Comparison of ENCODE assay signal across 29 cellular contexts in the genomic region with DNA sequence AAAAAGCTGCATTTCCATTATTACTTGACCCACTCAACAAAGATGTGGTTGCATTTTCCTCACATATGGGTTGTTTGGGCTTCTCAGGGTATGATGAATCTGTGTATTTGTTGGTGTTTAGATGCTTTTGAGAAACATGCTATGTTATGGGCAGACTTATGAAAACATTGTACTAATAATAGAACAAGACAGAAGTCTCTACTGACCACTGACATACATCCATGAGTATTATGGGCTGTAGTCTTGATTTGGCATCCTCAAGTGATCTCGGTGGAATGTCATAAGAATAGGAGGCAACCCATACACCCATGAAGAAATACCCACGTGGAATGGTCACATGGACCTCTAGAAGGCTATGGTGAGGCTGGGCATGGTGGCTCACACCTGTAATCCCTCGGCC.
"Had no signal": no experiment of that assay in that cellular context is flagged by ENCODE, and none has a peak within 500 bp of the region (broad histone marks: within the 10 kb centered on the region; RNA-seq: fewer than 3 reads in every experiment).

No MANE protein-coding gene starts in this region.

- H3K4me1 Mint-ChIP-seq: activated CD4-positive, alpha-beta memory T cell treated with anti-CD3 and anti-CD28 coated beads, Interleukin-2, amount 10 ng/mL, durations not matched to agents 7 days and 5 days; activated CD8-positive, alpha-beta memory T cell treated with anti-CD3 and anti-CD28 coated beads, Interleukin-2, amount 10 ng/mL, durations not matched to agents 7 days and 5 days; activated naive CD4-positive, alpha-beta T cell treated with anti-CD3 and anti-CD28 coated beads, Interleukin-2, amount 10 ng/mL, durations not matched to agents 7 days and 5 days; activated naive CD8-positive, alpha-beta T cell treated with anti-CD3 and anti-CD28 coated beads, Interleukin-2, amount 50 U/mL, for 24 hours had no signal

- H3K4me3 ChIP-seq: SJCRH30, SK-N-MC had no signal

- H3K27me3 ChIP-seq: brain microvascular endothelial cell, SJCRH30 had no signal

- H3K4me3 Mint-ChIP-seq: activated CD4-positive, alpha-beta memory T cell treated with anti-CD3 and anti-CD28 coated beads, Interleukin-2, amount 10 ng/mL, durations not matched to agents 7 days and 5 days; activated CD8-positive, alpha-beta memory T cell treated with anti-CD3 and anti-CD28 coated beads, Interleukin-2, amount 10 ng/mL, durations not matched to agents 7 days and 5 days; activated naive CD4-positive, alpha-beta T cell treated with anti-CD3 and anti-CD28 coated beads, Interleukin-2, amount 10 ng/mL, durations not matched to agents 7 days and 5 days; activated naive CD8-positive, alpha-beta T cell; activated naive CD8-positive, alpha-beta T cell treated with anti-CD3 and anti-CD28 coated beads, Interleukin-2, amount 50 U/mL, for 24 hours had no signal

- H3K36me3 ChIP-seq: brain microvascular endothelial cell, SJCRH30, WERI-Rb-1 had no signal

- H3K27ac Mint-ChIP-seq: activated CD4-positive, alpha-beta memory T cell treated with anti-CD3 and anti-CD28 coated beads, Interleukin-2, amount 10 ng/mL, durations not matched to agents 7 days and 5 days; activated CD8-positive, alpha-beta memory T cell treated with anti-CD3 and anti-CD28 coated beads, Interleukin-2, amount 10 ng/mL, durations not matched to agents 7 days and 5 days; activated naive CD4-positive, alpha-beta T cell treated with anti-CD3 and anti-CD28 coated beads, Interleukin-2, amount 10 ng/mL, durations not matched to agents 7 days and 5 days; activated naive CD8-positive, alpha-beta T cell; activated naive CD8-positive, alpha-beta T cell treated with anti-CD3 and anti-CD28 coated beads, Interleukin-2, amount 50 U/mL, for 24 hours had no signal

- ATAC-seq: activated CD8-positive, alpha-beta memory T cell treated with anti-CD3 and anti-CD28 coated beads, Interleukin-2, amount 10 ng/mL, durations not matched to agents 7 days and 5 days; activated naive CD8-positive, alpha-beta T cell treated with anti-CD3 and anti-CD28 coated beads, Interleukin-2, amount 50 U/mL, for 24 hours; Panc1 had no signal

- H3K9me3 ChIP-seq: SJCRH30 had no signal

- H3K27me3 Mint-ChIP-seq: activated CD8-positive, alpha-beta memory T cell treated with anti-CD3 and anti-CD28 coated beads, Interleukin-2, amount 10 ng/mL, durations not matched to agents 7 days and 5 days; activated naive CD4-positive, alpha-beta T cell treated with anti-CD3 and anti-CD28 coated beads, Interleukin-2, amount 10 ng/mL, durations not matched to agents 7 days and 5 days; activated naive CD8-positive, alpha-beta T cell; activated naive CD8-positive, alpha-beta T cell treated with anti-CD3 and anti-CD28 coated beads, Interleukin-2, amount 50 U/mL, for 24 hours had no signal

- H3K4me1 ChIP-seq: SJCRH30 had no signal

- H3K36me3 Mint-ChIP-seq: activated CD8-positive, alpha-beta memory T cell treated with anti-CD3 and anti-CD28 coated beads, Interleukin-2, amount 10 ng/mL, durations not matched to agents 7 days and 5 days; activated naive CD4-positive, alpha-beta T cell treated with anti-CD3 and anti-CD28 coated beads, Interleukin-2, amount 10 ng/mL, durations not matched to agents 7 days and 5 days; activated naive CD8-positive, alpha-beta T cell had no signal

- H3K9me3 Mint-ChIP-seq: activated CD4-positive, alpha-beta memory T cell treated with anti-CD3 and anti-CD28 coated beads, Interleukin-2, amount 10 ng/mL, durations not matched to agents 7 days and 5 days; activated naive CD4-positive, alpha-beta T cell treated with anti-CD3 and anti-CD28 coated beads, Interleukin-2, amount 10 ng/mL, durations not matched to agents 7 days and 5 days; activated naive CD8-positive, alpha-beta T cell treated with anti-CD3 and anti-CD28 coated beads, Interleukin-2, amount 50 U/mL, for 24 hours had no signal

- H3K27ac ChIP-seq: brain microvascular endothelial cell, SJCRH30, SK-N-MC, WERI-Rb-1 had no signal

- DNase-seq: activated CD4-positive, alpha-beta memory T cell treated with anti-CD3 and anti-CD28 coated beads, Interleukin-2, amount 10 ng/mL, durations not matched to agents 7 days and 5 days; activated CD4-positive, alpha-beta T cell treated with anti-CD3 and anti-CD28 coated beads for 1 hour; activated CD4-positive, alpha-beta T cell treated with anti-CD3 and anti-CD28 coated beads for 48 hours; activated CD4-positive, CD25-positive, alpha-beta regulatory T cell; activated CD8-positive, alpha-beta memory T cell treated with anti-CD3 and anti-CD28 coated beads for 24 hours; activated CD8-positive, alpha-beta memory T cell treated with anti-CD3 and anti-CD28 coated beads, Interleukin-2, amount 10 ng/mL, durations not matched to agents 7 days and 5 days; activated CD8-positive, alpha-beta memory T cell treated with anti-CD3 and anti-CD28 coated beads, Interleukin-2, amount 50 U/mL, for 48 hours; activated effector memory CD4-positive, alpha-beta T cell treated with Interleukin-2 at 50 U/mL for 16 hours; activated naive CD4-positive, alpha-beta T cell treated with anti-CD3 and anti-CD28 coated beads, Interleukin-2, amount 10 ng/mL, durations not matched to agents 7 days and 5 days; activated naive CD8-positive, alpha-beta T cell treated with anti-CD3 and anti-CD28 coated beads, Interleukin-2, amount 50 U/mL, for 24 hours; activated T-cell treated with anti-CD3 and anti-CD28 coated beads, Interleukin-2, amount 50 U/mL, for 48 hours; amniotic stem cell; aorta; brain microvascular endothelial cell; central memory CD4-positive, alpha-beta T cell; MM.1S; NCI-H1092; NCI-H1436 treated with DMSO at 0.1 percent for 48 hours; NCI-H1694 treated with DMSO at 0.1 percent for 48 hours; NCI-H2029; NCI-H345; NCI-H524 treated with DMSO at 0.1 percent for 48 hours; SHP77; SJCRH30; T1000; WERI-Rb-1 had no signal
